ENCODE assay signal across 9 cellular contexts in genomic region chr4:37628977-37629609, GRCh38. TPM values are rescaled to one million over a fixed set of nuclear protein-coding genes. Genes with fewer than 3 reads are reported as not detected.
DNase-seq lines count a peak whose midpoint lies in the region; ATAC-seq and TF ChIP-seq lines count a peak whose summit lies in the region.
"Had no signal": no experiment of that assay in that cellular context is flagged by ENCODE, and none has a peak within 500 bp of the region (broad histone marks: within the 10 kb centered on the region; RNA-seq: fewer than 3 reads in every experiment).

No MANE protein-coding gene starts in this region.

- DNase-seq in activated CD8-positive, alpha-beta T cell treated with anti-CD3 and anti-CD28 coated beads, Interleukin-2, amount 10 ng/mL, durations not matched to agents 7 days and 5 days = no peak
- DNase-seq in activated CD8-positive, alpha-beta T cell treated with anti-CD3 and anti-CD28 coated beads for 36 hours = no peak
- peak; percentile 71 for DNase-seq in WERI-Rb-1
- DNase-seq in hepatic stellate cell (ENCODE audit: low spot score) = peak; percentile 67
- no peak for DNase-seq in upper lobe of right lung
- DNase-seq in NCI-H524 treated with DMSO at 0.1 percent for 48 hours (lab: John Stamatoyannopoulos, UW) = no peak
- no peak for DNase-seq in globus pallidus (ENCODE audit: low spot score)
- no peak for DNase-seq in activated T-cell treated with anti-CD3 and anti-CD28 coated beads, Interleukin-2, amount 50 U/mL, for 24 hours
- DNase-seq: NCI-H1436 had no signal

- intact Hi-C loops in activated CD8-positive, alpha-beta T cell treated with anti-CD3 and anti-CD28 coated beads for 36 hours (cut with micrococcal nuclease) = no loop called here
- intact Hi-C loops in upper lobe of right lung (cut with DNase I) = no loop called here

- ATAC-seq in activated CD8-positive, alpha-beta T cell treated with anti-CD3 and anti-CD28 coated beads, Interleukin-2, amount 10 ng/mL, durations not matched to agents 7 days and 5 days = no peak
- no peak for ATAC-seq in activated CD8-positive, alpha-beta T cell treated with anti-CD3 and anti-CD28 coated beads for 36 hours
- peak; percentile 82 for ATAC-seq in upper lobe of right lung

- POLR2A ChIA-PET in activated CD8-positive, alpha-beta T cell treated with anti-CD3 and anti-CD28 coated beads, Interleukin-2, amount 10 ng/mL, durations not matched to agents 7 days and 5 days (lab: Charles Lee) = no interaction called here
- POLR2A ChIA-PET in activated CD8-positive, alpha-beta T cell treated with anti-CD3 and anti-CD28 coated beads for 36 hours (lab: Charles Lee) = interaction anchor here (0.9 kb wide), 1 partner anchor 9 kb away, joined by 3 read pairs; no protein-coding TSS in a partner anchor

- H3K27me3 Mint-ChIP-seq in activated CD8-positive, alpha-beta T cell treated with anti-CD3 and anti-CD28 coated beads, Interleukin-2, amount 10 ng/mL, durations not matched to agents 7 days and 5 days (ENCODE audit: low read depth) = no peaks in the 10 kb centered on the region
- H3K27me3 Mint-ChIP-seq in activated CD8-positive, alpha-beta T cell treated with anti-CD3 and anti-CD28 coated beads for 36 hours = no peaks in the 10 kb centered on the region
- no peaks in the 10 kb centered on the region for H3K27me3 Mint-ChIP-seq in activated T-cell treated with anti-CD3 and anti-CD28 coated beads, Interleukin-2, amount 50 U/mL, for 24 hours

- H3K27me3 ChIP-seq in WERI-Rb-1 (ENCODE audit: insufficient read depth, low read depth, severe bottlenecking) (no peaks in the 10 kb centered on the region), upper lobe of right lung (no peaks in the 10 kb centered on the region)

- peaks cover 2% of the 10 kb centered on the region for H3K4me1 Mint-ChIP-seq in activated CD8-positive, alpha-beta T cell treated with anti-CD3 and anti-CD28 coated beads, Interleukin-2, amount 10 ng/mL, durations not matched to agents 7 days and 5 days (ENCODE audit: low read depth)
- H3K4me1 Mint-ChIP-seq in activated CD8-positive, alpha-beta T cell treated with anti-CD3 and anti-CD28 coated beads for 36 hours (ENCODE audit: low read depth) = no peaks in the 10 kb centered on the region
- H3K4me1 Mint-ChIP-seq in activated T-cell treated with anti-CD3 and anti-CD28 coated beads, Interleukin-2, amount 50 U/mL, for 24 hours (ENCODE audit: low read depth) = no peaks in the 10 kb centered on the region

- CTCF ChIA-PET in activated CD8-positive, alpha-beta T cell treated with anti-CD3 and anti-CD28 coated beads, Interleukin-2, amount 10 ng/mL, durations not matched to agents 7 days and 5 days (lab: Charles Lee) = no interaction called here
- CTCF ChIA-PET in activated CD8-positive, alpha-beta T cell treated with anti-CD3 and anti-CD28 coated beads for 36 hours (lab: Charles Lee) = interaction anchor here (1.7 kb wide), 1 partner anchor 27 kb away, joined by 5 read pairs; no protein-coding TSS in a partner anchor

- H3K9me3 Mint-ChIP-seq in activated CD8-positive, alpha-beta T cell treated with anti-CD3 and anti-CD28 coated beads, Interleukin-2, amount 10 ng/mL, durations not matched to agents 7 days and 5 days (ENCODE audit: insufficient read depth) = no peaks in the 10 kb centered on the region
- H3K9me3 Mint-ChIP-seq in activated CD8-positive, alpha-beta T cell treated with anti-CD3 and anti-CD28 coated beads for 36 hours = no peaks in the 10 kb centered on the region
- no peaks in the 10 kb centered on the region for H3K9me3 Mint-ChIP-seq in activated T-cell treated with anti-CD3 and anti-CD28 coated beads, Interleukin-2, amount 50 U/mL, for 24 hours

- no peak for TF ChIP-seq CTCF in activated CD8-positive, alpha-beta T cell treated with anti-CD3 and anti-CD28 coated beads for 36 hours (IDR thresholded peaks at IDR 0.05)
- TF ChIP-seq CTCF in WERI-Rb-1 (IDR thresholded peaks at IDR 0.05; ENCODE audit: low read depth, low read length) (no peak), upper lobe of right lung (IDR thresholded peaks at IDR 0.05) (no peak)

- peaks cover 3% of the 10 kb centered on the region; the same call in 1 of the 2 replicates for H3K36me3 ChIP-seq in WERI-Rb-1
- peaks cover 5% of the 10 kb centered on the region for H3K36me3 ChIP-seq in upper lobe of right lung

- H3K4me3 ChIP-seq in WERI-Rb-1 (ENCODE audit: low read depth, low read length) (no peak overlapping the region), upper lobe of right lung (no peak overlapping the region)

- H3K27ac ChIP-seq in WERI-Rb-1 (no peak overlapping the region), upper lobe of right lung (no peak overlapping the region)

- H3K4me1 ChIP-seq in upper lobe of right lung = peaks cover 11% of the 10 kb centered on the region

- H3K9me3 ChIP-seq in WERI-Rb-1 (ENCODE audit: severe bottlenecking) = peaks cover 2% of the 10 kb centered on the region
- no peaks in the 10 kb centered on the region for H3K9me3 ChIP-seq in upper lobe of right lung

- H3K36me3 Mint-ChIP-seq in activated CD8-positive, alpha-beta T cell treated with anti-CD3 and anti-CD28 coated beads, Interleukin-2, amount 10 ng/mL, durations not matched to agents 7 days and 5 days (ENCODE audit: low read depth) = peaks cover 62% of the 10 kb centered on the region
- peaks cover 32% of the 10 kb centered on the region for H3K36me3 Mint-ChIP-seq in activated CD8-positive, alpha-beta T cell treated with anti-CD3 and anti-CD28 coated beads for 36 hours (ENCODE audit: low read depth)
- peaks cover 77% of the 10 kb centered on the region for H3K36me3 Mint-ChIP-seq in activated T-cell treated with anti-CD3 and anti-CD28 coated beads, Interleukin-2, amount 50 U/mL, for 24 hours (ENCODE audit: low read depth)

- H3K4me3 Mint-ChIP-seq in activated CD8-positive, alpha-beta T cell treated with anti-CD3 and anti-CD28 coated beads, Interleukin-2, amount 10 ng/mL, durations not matched to agents 7 days and 5 days = no peak overlapping the region
- H3K4me3 Mint-ChIP-seq in activated CD8-positive, alpha-beta T cell treated with anti-CD3 and anti-CD28 coated beads for 36 hours = no peak overlapping the region
- no peak overlapping the region for H3K4me3 Mint-ChIP-seq in activated T-cell treated with anti-CD3 and anti-CD28 coated beads, Interleukin-2, amount 50 U/mL, for 24 hours

- peak overlapping the region; percentile 8 for H3K27ac Mint-ChIP-seq in activated CD8-positive, alpha-beta T cell treated with anti-CD3 and anti-CD28 coated beads, Interleukin-2, amount 10 ng/mL, durations not matched to agents 7 days and 5 days
- no peak overlapping the region for H3K27ac Mint-ChIP-seq in activated CD8-positive, alpha-beta T cell treated with anti-CD3 and anti-CD28 coated beads for 36 hours
- no peak overlapping the region for H3K27ac Mint-ChIP-seq in activated T-cell treated with anti-CD3 and anti-CD28 coated beads, Interleukin-2, amount 50 U/mL, for 24 hours

RNA-seq across cellular contexts. Expression of gene RELL1, which starts 57.1 kb away (rescaled TPM):
- 10 to 100 TPM; 41.9 to 43.2 TPM for total RNA-seq in activated CD8-positive, alpha-beta T cell treated with anti-CD3 and anti-CD28 coated beads, Interleukin-2, amount 10 ng/mL, durations not matched to agents 7 days and 5 days
- total RNA-seq in activated CD8-positive, alpha-beta T cell treated with anti-CD3 and anti-CD28 coated beads for 36 hours = 10 to 100 TPM; 13.8 to 15.3 TPM
- 49.1 TPM for total RNA-seq in upper lobe of right lung

Comparison
In these comparisons a context has a peak if more than half of its experiments do, and no peak if none do; other contexts are left out.
1. DNase-seq: peak in WERI-Rb-1 (single experiment) and hepatic stellate cell (single experiment); none in activated CD8-positive, alpha-beta T cell treated with anti-CD3 and anti-CD28 coated beads, Interleukin-2, amount 10 ng/mL, durations not matched to agents 7 days and 5 days (single experiment), activated CD8-positive, alpha-beta T cell treated with anti-CD3 and anti-CD28 coated beads for 36 hours (single experiment), upper lobe of right lung (single experiment), NCI-H524 treated with DMSO at 0.1 percent for 48 hours (single experiment), globus pallidus (single experiment) and activated T-cell treated with anti-CD3 and anti-CD28 coated beads, Interleukin-2, amount 50 U/mL, for 24 hours (single experiment).